8 cellular contexts compared by ENCODE assay signal in the genomic region with DNA sequence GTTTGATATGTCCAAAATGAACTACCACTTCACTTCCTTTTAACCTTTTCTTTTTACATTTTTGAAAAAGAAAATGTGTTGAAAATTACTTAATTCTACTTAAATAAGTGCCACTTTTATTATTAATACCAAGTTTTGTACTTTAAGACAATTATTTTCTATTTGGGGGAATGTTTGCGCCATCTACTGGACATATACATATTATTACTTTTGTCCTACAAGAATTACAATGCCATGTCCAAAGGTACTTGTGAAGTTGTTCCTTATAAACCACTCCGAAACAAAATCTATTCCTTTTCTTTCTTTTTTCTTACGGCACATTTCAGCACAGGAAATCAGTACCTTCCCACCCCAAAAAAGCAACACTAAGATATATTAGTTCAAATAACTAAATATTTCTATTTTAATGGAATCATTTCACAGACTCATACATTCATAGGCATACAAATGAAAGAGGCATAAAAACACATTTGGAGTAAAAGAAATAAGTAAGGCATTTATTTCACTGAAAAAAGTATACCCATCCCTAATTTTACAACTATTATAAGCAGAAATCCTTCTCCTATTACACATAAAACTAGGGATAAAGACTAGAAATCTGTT.
DNase-seq lines count a peak whose midpoint lies in the region; ATAC-seq and TF ChIP-seq lines count a peak whose summit lies in the region.

No MANE protein-coding gene starts in this region.

- no peaks in the 10 kb centered on the region for H3K79me2 ChIP-seq in OCI-LY3 (ENCODE audit: low read length)

- no peaks in the 10 kb centered on the region for H3K27me3 Mint-ChIP-seq in progenitor cell of endocrine pancreas

- peak; percentile 72 for TF ChIP-seq CTCF in OCI-LY3 (IDR thresholded peaks at IDR 0.05; ENCODE audit: low read depth, low read length)
- peak; percentile 82 for TF ChIP-seq CTCF in progenitor cell of endocrine pancreas (IDR thresholded peaks at IDR 0.05; ENCODE audit: unreplicated experiment)

- no peak overlapping the region for H3K4me3 ChIP-seq in OCI-LY3 (ENCODE audit: low read length)

- peak; percentile 34 for DNase-seq in COR-L47 (lab: John Stamatoyannopoulos, UW)
- DNase-seq in erythroblast (lab: John Stamatoyannopoulos, UW): peak; percentile 18 to 57
- no peak for DNase-seq in progenitor cell of endocrine pancreas (ENCODE audit: low spot score, unreplicated experiment)
- DNase-seq in hypothalamus (lab: John Stamatoyannopoulos, UW): no peak

- no peaks in the 10 kb centered on the region for H3K9me3 Mint-ChIP-seq in progenitor cell of endocrine pancreas (ENCODE audit: low read depth)

- H3K36me3 ChIP-seq in OCI-LY3 (replicated peaks; ENCODE audit: low read depth, low read length): no peaks in the 10 kb centered on the region

- H4K20me1 ChIP-seq in OCI-LY3 (ENCODE audit: insufficient read depth, low read length): no peaks in the 10 kb centered on the region

- H3K9me3 ChIP-seq in OCI-LY3 (ENCODE audit: insufficient read depth, low read length): no peaks in the 10 kb centered on the region

- H3K36me3 Mint-ChIP-seq in progenitor cell of endocrine pancreas (ENCODE audit: insufficient read depth): no peaks in the 10 kb centered on the region

- TF ChIP-seq POLR2A in erythroblast (IDR thresholded peaks at IDR 0.05; ENCODE audit: low read length): no peak

- no peak overlapping the region for H3K9ac ChIP-seq in OCI-LY3 (ENCODE audit: low read length)

- ATAC-seq in HG03196 (IDR thresholded peaks at IDR 0.05; ENCODE audit: unreplicated experiment): peak; percentile 53
- no peak for ATAC-seq in GM21786 (IDR thresholded peaks at IDR 0.05; ENCODE audit: unreplicated experiment)
- ATAC-seq in GM18511 (IDR thresholded peaks at IDR 0.05; ENCODE audit: unreplicated experiment): no peak

- H3K4me3 Mint-ChIP-seq in progenitor cell of endocrine pancreas (ENCODE audit: low read depth): no peak overlapping the region

- no peak overlapping the region for H3K4me2 ChIP-seq in OCI-LY3 (ENCODE audit: low read length)

- H3K27ac Mint-ChIP-seq in progenitor cell of endocrine pancreas: no peak overlapping the region

- no peak overlapping the region for H2AFZ ChIP-seq in OCI-LY3 (ENCODE audit: low read depth, low read length)

- no peaks in the 10 kb centered on the region for H3K4me1 Mint-ChIP-seq in progenitor cell of endocrine pancreas (ENCODE audit: low read depth)

- no peaks in the 10 kb centered on the region for H3K4me1 ChIP-seq in OCI-LY3 (ENCODE audit: low read length)

- H3K27me3 ChIP-seq in OCI-LY3 (ENCODE audit: low read depth, low read length): no peaks in the 10 kb centered on the region

- H3K27ac ChIP-seq in OCI-LY3 (ENCODE audit: low read length): no peak overlapping the region

Comparison
In these comparisons a context has a peak if more than half of its experiments do, and no peak if none do; other contexts are left out.
1. DNase-seq: peak in COR-L47 (single experiment) and erythroblast (2 of 2); none in progenitor cell of endocrine pancreas (single experiment) and hypothalamus (0 of 51).